Comparison of ENCODE assay signal across 18 cellular contexts in genomic region chr4:6492861-6493667, GRCh38. TPM values are rescaled to one million over a fixed set of nuclear protein-coding genes. Genes with fewer than 3 reads are reported as not detected.
A peak's percentile ranks its signal among the peaks of the same experiment; 100 is the strongest.
DNase-seq lines count a peak whose midpoint lies in the region; ATAC-seq, FAIRE-seq and TF ChIP-seq lines count a peak whose summit lies in the region.
"Had no signal": no experiment of that assay in that cellular context is flagged by ENCODE, and none has a peak within 500 bp of the region (broad histone marks: within the 10 kb centered on the region; RNA-seq: fewer than 3 reads in every experiment).

No MANE protein-coding gene starts in this region.

- DNase-seq in Ammon's horn (ENCODE audit: low spot score) (peak; percentile 67), endodermal cell (no peak), GM19239 (ENCODE audit: insufficient read length, low spot score) (no peak), NCI-H1436 treated with DMSO at 0.1 percent for 48 hours (lab: John Stamatoyannopoulos, UW) (no peak)
- DNase-seq: activated CD4-positive, alpha-beta T cell treated with anti-CD3 and anti-CD28 coated beads for 1 hour; central memory CD4-positive, alpha-beta T cell; left ventricle myocardium superior; NCI-H1694 treated with DMSO at 0.1 percent for 48 hours; SHP77; stimulated activated CD8-positive, alpha-beta memory T cell treated with anti-CD3 and anti-CD28 coated beads, Interleukin-4, amount 100 ng/mL, for 48 hours; SW 1271 had no signal

- TF ChIP-seq CTCF in VCaP (conservative IDR thresholded peaks at IDR 0.05), result no peak
- no peak for TF ChIP-seq CTCF in endodermal cell (conservative IDR thresholded peaks at IDR 0.05)
- no peak for TF ChIP-seq CTCF in neural cell (IDR thresholded peaks at IDR 0.05; ENCODE audit: poor library complexity, severe bottlenecking)

- no peaks in the 10 kb centered on the region for H3F3A ChIP-seq in neural cell (ENCODE audit: insufficient read depth, low read length, poor library complexity, severe bottlenecking)

- H3K4me1 ChIP-seq in endodermal cell (ENCODE audit: control insufficient read depth, insufficient read depth, low read length), result no peaks in the 10 kb centered on the region

- no peaks in the 10 kb centered on the region for H3K9me3 ChIP-seq in endodermal cell (ENCODE audit: control insufficient read depth, low read length)
- H3K9me3 ChIP-seq in neural cell (ENCODE audit: low read length), result no peaks in the 10 kb centered on the region

- TF ChIP-seq RAD21 in neural cell (conservative IDR thresholded peaks at IDR 0.05), result no peak

- 84 to 97% methylated on average over 5 to 13 of the region's 13 CpGs for WGBS in endodermal cell (ENCODE audit: insufficient coverage in 1 of 2, insufficient read length in 1 of 2), 2 experiments

- FAIRE-seq in GM19239 (lab: Jason Lieb, UNC), result no peak
- FAIRE-seq: K562 had no signal

- no peak for TF ChIP-seq EP300 in neural cell (conservative IDR thresholded peaks at IDR 0.05; ENCODE audit: poor library complexity, severe bottlenecking)

- H3K4me3 ChIP-seq in endodermal cell (ENCODE audit: low read length) (no peak overlapping the region), neural cell (ENCODE audit: low read length) (peak overlapping the region; percentile 52)
- H3K4me3 ChIP-seq: K562, right atrium auricular region had no signal

- H3K79me2 ChIP-seq in neural cell (replicated peaks; ENCODE audit: insufficient read depth, low read length), result no peaks in the 10 kb centered on the region

- no peaks in the 10 kb centered on the region for H3K27me3 Mint-ChIP-seq in endodermal cell (ENCODE audit: insufficient read depth)
- H3K27me3 Mint-ChIP-seq in activated T-helper 17 cell treated with anti-CD3 and anti-CD28 coated beads, Interleukin-2, amount 50 U/mL, for 72 hours, result peaks cover 34% of the 10 kb centered on the region

- H3K27me3 ChIP-seq in endodermal cell (ENCODE audit: control insufficient read depth, insufficient read depth, low read length, poor library complexity, severe bottlenecking), result no peaks in the 10 kb centered on the region
- no peaks in the 10 kb centered on the region for H3K27me3 ChIP-seq in neural cell (ENCODE audit: insufficient read depth, low read depth, low read length)
- H3K27me3 ChIP-seq: right atrium auricular region had no signal

- H3K4me3 Mint-ChIP-seq in endodermal cell, result no peak overlapping the region
- no peak overlapping the region for H3K4me3 Mint-ChIP-seq in activated T-helper 17 cell treated with anti-CD3 and anti-CD28 coated beads, Interleukin-2, amount 50 U/mL, for 72 hours
- H3K4me3 Mint-ChIP-seq: CD14-positive monocyte had no signal

- no peak for TF ChIP-seq POLR2A in GM18505 (IDR thresholded peaks at IDR 0.05; ENCODE audit: borderline replicate concordance, extremely low read depth, insufficient read depth, insufficient read length)

- H3K9ac ChIP-seq in endodermal cell (ENCODE audit: extremely low read depth, low read length, poor library complexity, severe bottlenecking), result no peak overlapping the region
- peak overlapping the region; percentile 68 for H3K9ac ChIP-seq in neural cell (ENCODE audit: low read length)

- H4K20me1 ChIP-seq in neural cell (ENCODE audit: insufficient read depth), result no peaks in the 10 kb centered on the region

- H3K4me2 ChIP-seq in neural cell (ENCODE audit: low read length), result peak overlapping the region; percentile 35

- no peak for ATAC-seq in GM18505 (IDR thresholded peaks at IDR 0.05; ENCODE audit: unreplicated experiment)
- ATAC-seq in activated T-helper 17 cell treated with anti-CD3 and anti-CD28 coated beads, Interleukin-2, amount 50 U/mL, for 72 hours (replicated peaks), result no peak
- ATAC-seq: K562 had no signal

- peak overlapping the region; percentile 49 for H2AFZ ChIP-seq in neural cell (ENCODE audit: low read depth, low read length)

- no peaks in the 10 kb centered on the region for H3K9me2 ChIP-seq in neural cell (ENCODE audit: insufficient read depth, low read length)

- peak overlapping the region; percentile 64 for H3K27ac ChIP-seq in VCaP
- peak overlapping the region; percentile 22 for H3K27ac ChIP-seq in endodermal cell (ENCODE audit: low read depth, low read length)
- peak overlapping the region; percentile 96 for H3K27ac ChIP-seq in neural cell (ENCODE audit: low read length)
- H3K27ac ChIP-seq: right atrium auricular region had no signal

- H3K27ac Mint-ChIP-seq in endodermal cell, result no peak overlapping the region
- H3K27ac Mint-ChIP-seq in activated T-helper 17 cell treated with anti-CD3 and anti-CD28 coated beads, Interleukin-2, amount 50 U/mL, for 72 hours, result no peak overlapping the region

- peaks cover 12% of the 10 kb centered on the region for H3K4me1 Mint-ChIP-seq in endodermal cell
- no peaks in the 10 kb centered on the region for H3K4me1 Mint-ChIP-seq in activated T-helper 17 cell treated with anti-CD3 and anti-CD28 coated beads, Interleukin-2, amount 50 U/mL, for 72 hours
- H3K4me1 Mint-ChIP-seq: CD14-positive monocyte had no signal

- no peaks in the 10 kb centered on the region for H3K9me3 Mint-ChIP-seq in endodermal cell
- H3K9me3 Mint-ChIP-seq in activated T-helper 17 cell treated with anti-CD3 and anti-CD28 coated beads, Interleukin-2, amount 50 U/mL, for 72 hours, result peaks cover 4% of the 10 kb centered on the region

- H3K36me3 ChIP-seq in endodermal cell (ENCODE audit: control insufficient read depth, insufficient read depth, low read length) (no peaks in the 10 kb centered on the region), neural cell (ENCODE audit: insufficient read depth, low read length) (no peaks in the 10 kb centered on the region)
- H3K36me3 ChIP-seq: right atrium auricular region had no signal

- no peaks in the 10 kb centered on the region for H3K36me3 Mint-ChIP-seq in endodermal cell (ENCODE audit: low read depth)
- H3K36me3 Mint-ChIP-seq in activated T-helper 17 cell treated with anti-CD3 and anti-CD28 coated beads, Interleukin-2, amount 50 U/mL, for 72 hours (ENCODE audit: low read depth), result no peaks in the 10 kb centered on the region
- H3K36me3 Mint-ChIP-seq: CD14-positive monocyte had no signal

TF ChIP-seq in neural cell, 6 proteins besides CTCF, POLR2A, EP300 and RAD21:
- TF ChIP-seq SMC3 (conservative IDR thresholded peaks at IDR 0.05; ENCODE audit: poor library complexity), result no peak
- no peak for TF ChIP-seq REST (IDR thresholded peaks at IDR 0.05; ENCODE audit: borderline replicate concordance)
- no peak for TF ChIP-seq TAF1 (IDR thresholded peaks at IDR 0.05; ENCODE audit: low read depth)
- TF ChIP-seq POLR2AphosphoS5 (IDR thresholded peaks at IDR 0.05), result no peak
- no peak for TF ChIP-seq MXI1 (conservative IDR thresholded peaks at IDR 0.05; ENCODE audit: poor library complexity, severe bottlenecking)
- TF ChIP-seq EZH2 (IDR thresholded peaks at IDR 0.05; ENCODE audit: borderline replicate concordance, insufficient read depth, low read length, poor library complexity, severe bottlenecking), result no peak

RNA-seq across cellular contexts. Expression of gene PPP2R2C, which starts 20.6 kb away (rescaled TPM):
- total RNA-seq in endodermal cell, result 10 to 100 TPM in 1 of 2 donors, 1 to 10 TPM in 1; 4.4 to 19.2 TPM
- 2.1 TPM for polyA plus RNA-seq in endodermal cell (2013, experiment 1 of 2)
- polyA plus RNA-seq in endodermal cell (2013, experiment 2 of 2), result 1.2 TPM
- 34.4 and 41.2 TPM in 2 replicates for polyA plus RNA-seq in neural cell
- 73.6 and 75.0 TPM in 2 replicates for polyA minus RNA-seq in neural cell
- total RNA-seq in activated T-helper 17 cell treated with anti-CD3 and anti-CD28 coated beads, Interleukin-2, amount 50 U/mL, for 72 hours, result not detected
- polyA plus RNA-seq: CD14-positive monocyte had no signal

Comparison
In these comparisons a context has a peak if more than half of its experiments do, and no peak if none do; other contexts are left out.
1. H3K27ac ChIP-seq: peak in every context shown above with its lines; median percentile 96 in neural cell; 64 in VCaP; 22 in endodermal cell.
2. RNA of gene PPP2R2C, which starts 20.6 kb away (total RNA-seq): 4.4 to 19.2 TPM in endodermal cell; not detected in activated T-helper 17 cell treated with anti-CD3 and anti-CD28 coated beads, Interleukin-2, amount 50 U/mL, for 72 hours; every median in the first group is over 4 times any median in the second.